In genomic region chr7:113657603-113658002, GRCh38 we compare ENCODE assay signal across 17 cellular contexts.
A peak's percentile ranks its signal among the peaks of the same experiment; 100 is the strongest.
DNase-seq lines count a peak whose midpoint lies in the region; ATAC-seq, FAIRE-seq and TF ChIP-seq lines count a peak whose summit lies in the region.
"Had no signal": no experiment of that assay in that cellular context is flagged by ENCODE, and none has a peak within 500 bp of the region (broad histone marks: within the 10 kb centered on the region; RNA-seq: fewer than 3 reads in every experiment).

No MANE protein-coding gene starts in this region.

- no peak for TF ChIP-seq CTCF in keratinocyte (optimal IDR thresholded peaks at IDR 0.05 in 1 of 3, IDR thresholded peaks at IDR 0.05 in 1 of 3, conservative IDR thresholded peaks at IDR 0.05 in 1 of 3; ENCODE audit: extremely low read depth in 1 of 3, insufficient read depth in 2 of 3, low read length in 3 of 3)

- no peak for FAIRE-seq in keratinocyte (lab: Jason Lieb, UNC)

- H3K36me3 ChIP-seq in keratinocyte (ENCODE audit: control insufficient read depth in 2 of 2, extremely low read depth in 1 of 2, insufficient read depth in 2 of 2, low read length in 2 of 2) (no peaks in the 10 kb centered on the region), GM23248 (ENCODE audit: low read depth) (no peaks in the 10 kb centered on the region)
- H3K36me3 ChIP-seq: gastrocnemius medialis, ovary had no signal

- no peaks in the 10 kb centered on the region for H3K9me2 ChIP-seq in GM23248 (ENCODE audit: insufficient read depth)

- H3K27ac Mint-ChIP-seq in activated naive CD8-positive, alpha-beta T cell treated with anti-CD3 and anti-CD28 coated beads for 36 hours: no peak overlapping the region
- H3K27ac Mint-ChIP-seq: activated naive CD8-positive, alpha-beta T cell treated with anti-CD3 and anti-CD28 coated beads, Interleukin-2, amount 10 ng/mL, durations not matched to agents 7 days and 5 days; dendritic cell treated with granulocyte-macrophage colony-stimulating factor and Interleukin-4, amounts not matched to agents 40 ng/mL and 50 ng/mL, for 4 days had no signal

- no peak overlapping the region for H3K4me3 Mint-ChIP-seq in activated naive CD8-positive, alpha-beta T cell treated with anti-CD3 and anti-CD28 coated beads for 36 hours
- H3K4me3 Mint-ChIP-seq: activated naive CD8-positive, alpha-beta T cell treated with anti-CD3 and anti-CD28 coated beads, Interleukin-2, amount 10 ng/mL, durations not matched to agents 7 days and 5 days; dendritic cell treated with granulocyte-macrophage colony-stimulating factor and Interleukin-4, amounts not matched to agents 40 ng/mL and 50 ng/mL, for 4 days; stimulated activated naive CD8-positive, alpha-beta T cell treated with anti-CD3 and anti-CD28 coated beads, Interleukin-15, amount 100 ng/mL, for 72 hours had no signal

- in situ Hi-C loops in GM23248 (cut with MboI): no loop called here

- H3F3A ChIP-seq in GM23248 (ENCODE audit: insufficient read depth): no peaks in the 10 kb centered on the region

- ATAC-seq in GM19324 (IDR thresholded peaks at IDR 0.05; ENCODE audit: low FRiP score, unreplicated experiment): peak; percentile 96
- ATAC-seq in GM21786 (IDR thresholded peaks at IDR 0.05; ENCODE audit: unreplicated experiment): peak; percentile 96
- peak; percentile 99 for ATAC-seq in HG03342 (IDR thresholded peaks at IDR 0.05; ENCODE audit: unreplicated experiment)
- ATAC-seq: gastrocnemius medialis; stimulated activated naive CD8-positive, alpha-beta T cell treated with anti-CD3 and anti-CD28 coated beads, Interleukin-15, amount 100 ng/mL, for 72 hours had no signal

- intact Hi-C loops in posterior cingulate gyrus (cut with DNase I): no loop called here

- 0 to 3% methylated on average over 1 of the region's 1 CpG for WGBS in GM23248 (ENCODE audit: low coverage in 1 of 2, low lambda C conversion rate in 2 of 2, missing lambda C conversion rate in 2 of 2), 2 experiments

- H3K4me1 Mint-ChIP-seq in activated naive CD8-positive, alpha-beta T cell treated with anti-CD3 and anti-CD28 coated beads for 36 hours: peaks cover 3% of the 10 kb centered on the region
- H3K4me1 Mint-ChIP-seq: activated naive CD8-positive, alpha-beta T cell treated with anti-CD3 and anti-CD28 coated beads, Interleukin-2, amount 10 ng/mL, durations not matched to agents 7 days and 5 days; stimulated activated naive CD8-positive, alpha-beta T cell treated with anti-CD3 and anti-CD28 coated beads, Interleukin-15, amount 100 ng/mL, for 72 hours had no signal

- no peaks in the 10 kb centered on the region for H3K36me3 Mint-ChIP-seq in activated naive CD8-positive, alpha-beta T cell treated with anti-CD3 and anti-CD28 coated beads for 36 hours
- H3K36me3 Mint-ChIP-seq: activated naive CD8-positive, alpha-beta T cell treated with anti-CD3 and anti-CD28 coated beads, Interleukin-2, amount 10 ng/mL, durations not matched to agents 7 days and 5 days had no signal

- H3K4me1 ChIP-seq in keratinocyte (ENCODE audit: control insufficient read depth, extremely low read depth, insufficient read depth, low read length) (peaks cover 4% of the 10 kb centered on the region), GM23248 (ENCODE audit: insufficient read depth) (no peaks in the 10 kb centered on the region)
- H3K4me1 ChIP-seq: gastrocnemius medialis had no signal

- no peak for DNase-seq in keratinocyte (ENCODE audit: low read depth, low spot score)
- DNase-seq in GM23248: no peak
- no peak for DNase-seq in activated naive CD8-positive, alpha-beta T cell treated with anti-CD3 and anti-CD28 coated beads for 36 hours
- DNase-seq in posterior cingulate gyrus: no peak
- DNase-seq: activated CD4-positive, alpha-beta T cell treated with anti-CD3 and anti-CD28 coated beads, Interleukin-2, amount 50 U/mL, for 1 hour; activated naive CD8-positive, alpha-beta T cell treated with anti-CD3 and anti-CD28 coated beads, Interleukin-2, amount 10 ng/mL, durations not matched to agents 7 days and 5 days; gastrocnemius medialis; GOT3; KBM-7; NCI-H69; ovary; stimulated activated CD4-positive, alpha-beta T cell treated with anti-CD3 and anti-CD28 coated beads, Interleukin-1b, Interleukin-23, amount 100 ng/mL, for 48 hours; stimulated activated naive CD8-positive, alpha-beta T cell treated with anti-CD3 and anti-CD28 coated beads, Interleukin-15, amount 100 ng/mL, for 72 hours had no signal

- H3K4me2 ChIP-seq in keratinocyte (ENCODE audit: control insufficient read depth, extremely low read depth, insufficient read depth, low read depth, low read length) (no peak overlapping the region), GM23248 (ENCODE audit: unreplicated experiment) (no peak overlapping the region)

- dilution Hi-C loops in keratinocyte (cut with MboI; ENCODE audit: extremely low pct_ligation_motif_present, low sequenced_read_pairs): no loop called here

- H3K9me3 Mint-ChIP-seq in activated naive CD8-positive, alpha-beta T cell treated with anti-CD3 and anti-CD28 coated beads for 36 hours: no peaks in the 10 kb centered on the region
- H3K9me3 Mint-ChIP-seq: activated naive CD8-positive, alpha-beta T cell treated with anti-CD3 and anti-CD28 coated beads, Interleukin-2, amount 10 ng/mL, durations not matched to agents 7 days and 5 days; dendritic cell treated with granulocyte-macrophage colony-stimulating factor and Interleukin-4, amounts not matched to agents 40 ng/mL and 50 ng/mL, for 4 days; stimulated activated naive CD8-positive, alpha-beta T cell treated with anti-CD3 and anti-CD28 coated beads, Interleukin-15, amount 100 ng/mL, for 72 hours had no signal

- peak overlapping the region; percentile 52 for H2AFZ ChIP-seq in keratinocyte (ENCODE audit: control insufficient read depth, low read length)
- H2AFZ ChIP-seq in GM23248: no peak overlapping the region

- H3K27me3 ChIP-seq in keratinocyte (ENCODE audit: control insufficient read depth, extremely low read depth, insufficient read depth, low read length) (no peaks in the 10 kb centered on the region), GM23248 (replicated peaks; ENCODE audit: insufficient read depth) (no peaks in the 10 kb centered on the region)
- H3K27me3 ChIP-seq: gastrocnemius medialis, ovary had no signal

- H3K9me3 ChIP-seq in keratinocyte (ENCODE audit: control insufficient read depth, low read depth, low read length): no peaks in the 10 kb centered on the region
- no peaks in the 10 kb centered on the region for H3K9me3 ChIP-seq in GM23248 (ENCODE audit: low read depth)
- H3K9me3 ChIP-seq: gastrocnemius medialis, ovary had no signal

- H4K20me1 ChIP-seq in keratinocyte (ENCODE audit: control insufficient read depth, extremely low read depth, insufficient read depth, low read length): no peaks in the 10 kb centered on the region
- H4K20me1 ChIP-seq in GM23248 (ENCODE audit: insufficient read depth): no peaks in the 10 kb centered on the region

- no peaks in the 10 kb centered on the region for H3K27me3 Mint-ChIP-seq in activated naive CD8-positive, alpha-beta T cell treated with anti-CD3 and anti-CD28 coated beads for 36 hours
- H3K27me3 Mint-ChIP-seq: activated naive CD8-positive, alpha-beta T cell treated with anti-CD3 and anti-CD28 coated beads, Interleukin-2, amount 10 ng/mL, durations not matched to agents 7 days and 5 days; dendritic cell treated with granulocyte-macrophage colony-stimulating factor and Interleukin-4, amounts not matched to agents 40 ng/mL and 50 ng/mL, for 4 days; stimulated activated naive CD8-positive, alpha-beta T cell treated with anti-CD3 and anti-CD28 coated beads, Interleukin-15, amount 100 ng/mL, for 72 hours had no signal

- no peak overlapping the region for H3K27ac ChIP-seq in keratinocyte (ENCODE audit: control insufficient read depth, insufficient read depth, low read length)
- H3K27ac ChIP-seq in GM23248: no peak overlapping the region
- H3K27ac ChIP-seq: gastrocnemius medialis, ovary had no signal

- no peaks in the 10 kb centered on the region for H3K9me1 ChIP-seq in keratinocyte (ENCODE audit: control insufficient read depth, extremely low read depth, insufficient read depth, low read length)

- H3K9ac ChIP-seq in keratinocyte (ENCODE audit: control insufficient read depth, extremely low read depth, insufficient read depth, low read length) (no peak overlapping the region), GM23248 (no peak overlapping the region)

- no peak overlapping the region for H3K4me3 ChIP-seq in keratinocyte (ENCODE audit: control insufficient read depth in 2 of 3, extremely low read depth in 1 of 3, insufficient read depth in 2 of 3, low read depth in 1 of 3, low read length in 3 of 3)
- H3K4me3 ChIP-seq in GM23248: no peak overlapping the region
- H3K4me3 ChIP-seq: gastrocnemius medialis, ovary had no signal

- H3K79me2 ChIP-seq in keratinocyte (ENCODE audit: control insufficient read depth, insufficient read depth, low read length) (no peaks in the 10 kb centered on the region), GM23248 (ENCODE audit: insufficient read depth) (no peaks in the 10 kb centered on the region)
